ENCODE assay signal across 25 cellular contexts in the genomic region with DNA sequence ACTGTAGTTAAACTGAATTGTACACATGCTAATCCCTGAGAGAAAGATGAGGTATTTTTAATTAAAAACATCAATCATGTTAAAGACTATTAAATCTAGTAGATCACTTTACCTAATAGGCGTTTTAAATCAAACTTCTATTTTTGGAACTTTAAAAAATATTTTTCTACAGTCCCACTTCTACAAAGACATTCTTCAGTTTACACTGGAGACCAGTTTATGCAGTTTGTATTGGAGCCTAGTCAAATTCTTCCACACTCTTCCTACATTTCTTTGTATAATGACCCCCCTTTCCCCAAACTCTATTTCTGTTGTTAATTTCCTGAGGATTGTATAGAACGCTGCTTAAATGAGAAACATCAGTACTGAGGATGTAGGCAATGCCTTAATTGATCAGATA.
"Had no signal": no experiment of that assay in that cellular context is flagged by ENCODE, and none has a peak within 500 bp of the region (broad histone marks: within the 10 kb centered on the region; RNA-seq: fewer than 3 reads in every experiment).

No MANE protein-coding gene starts in this region.

- H3K4me1 ChIP-seq: foreskin keratinocyte, right lobe of liver had no signal

- H3K27me3 Mint-ChIP-seq: central memory CD8-positive, alpha-beta T cell had no signal

- H3K9me3 ChIP-seq: left ventricle myocardium inferior, ovary, right lobe of liver, thoracic aorta had no signal

- H3K27ac Mint-ChIP-seq: activated T-cell treated with anti-CD3 and anti-CD28 coated beads, Interleukin-2, amount 50 U/mL, for 72 hours; stimulated activated naive B cell treated with anti-CD40 and anti-IgM and Interleukin-4, amounts not matched to agents 10 μg/mL and 1 μg/mL and 100 μg/mL, for 72 hours had no signal

- DNase-seq: activated CD4-positive, alpha-beta T cell treated with anti-CD3 and anti-CD28 coated beads for 1 hour; activated CD8-positive, alpha-beta memory T cell treated with anti-CD3 and anti-CD28 coated beads for 24 hours; activated CD8-positive, alpha-beta memory T cell treated with anti-CD3 and anti-CD28 coated beads, Interleukin-2, amount 50 U/mL, for 48 hours; activated effector memory CD4-positive, alpha-beta T cell treated with anti-CD3 and anti-CD28 coated beads, Interleukin-2, amount 50 U/mL, for 16 hours; activated naive CD4-positive, alpha-beta T cell treated with anti-CD3 and anti-CD28 coated beads, Interleukin-2, amount 50 U/mL, for 16 hours; activated T-cell treated with anti-CD3 and anti-CD28 coated beads, Interleukin-2, amount 50 U/mL, for 72 hours; aorta; cortex of kidney; foreskin keratinocyte; glutamatergic neuron; kidney; left ventricle myocardium inferior; ovary; right lobe of liver; stimulated activated naive B cell treated with anti-CD40 and anti-IgM and Interleukin-4, amounts not matched to agents 10 μg/mL and 1 μg/mL and 100 μg/mL, for 72 hours; SW 1271; T-helper 2 cell; WERI-Rb-1 had no signal

- H3K27me3 ChIP-seq: foreskin keratinocyte, ovary, right lobe of liver had no signal

- ATAC-seq: activated T-cell treated with anti-CD3 and anti-CD28 coated beads, Interleukin-2, amount 50 U/mL, for 72 hours; esophagus mucosa; foreskin keratinocyte; right lobe of liver; stimulated activated naive B cell treated with anti-CD40 and anti-IgM and Interleukin-4, amounts not matched to agents 10 μg/mL and 1 μg/mL and 100 μg/mL, for 72 hours had no signal

- H3K9me3 Mint-ChIP-seq: activated T-cell treated with anti-CD3 and anti-CD28 coated beads, Interleukin-2, amount 50 U/mL, for 72 hours; neural crest cell had no signal

- H3K27ac ChIP-seq: foreskin keratinocyte, ovary, right lobe of liver, thoracic aorta, WERI-Rb-1 had no signal

- H3K4me2 ChIP-seq: smooth muscle cell had no signal

- H3K4me3 ChIP-seq: left ventricle myocardium inferior, ovary, right lobe of liver, smooth muscle cell, thoracic aorta had no signal

- FAIRE-seq: endometrium, kidney, urothelium cell line had no signal

- H3K4me1 Mint-ChIP-seq: central memory CD8-positive, alpha-beta T cell; stimulated activated naive B cell treated with anti-CD40 and anti-IgM and Interleukin-4, amounts not matched to agents 10 μg/mL and 1 μg/mL and 100 μg/mL, for 72 hours had no signal

- H3K36me3 Mint-ChIP-seq: stimulated activated naive B cell treated with anti-CD40 and anti-IgM and Interleukin-4, amounts not matched to agents 10 μg/mL and 1 μg/mL and 100 μg/mL, for 72 hours had no signal

- H3K36me3 ChIP-seq: left ventricle myocardium inferior, ovary, right lobe of liver, thoracic aorta, WERI-Rb-1 had no signal

- H3K4me3 Mint-ChIP-seq: activated T-cell treated with anti-CD3 and anti-CD28 coated beads, Interleukin-2, amount 50 U/mL, for 72 hours; central memory CD8-positive, alpha-beta T cell; neural crest cell; stimulated activated naive B cell treated with anti-CD40 and anti-IgM and Interleukin-4, amounts not matched to agents 10 μg/mL and 1 μg/mL and 100 μg/mL, for 72 hours had no signal
